ENCODE assay signal across 15 cellular contexts in the genomic region with DNA sequence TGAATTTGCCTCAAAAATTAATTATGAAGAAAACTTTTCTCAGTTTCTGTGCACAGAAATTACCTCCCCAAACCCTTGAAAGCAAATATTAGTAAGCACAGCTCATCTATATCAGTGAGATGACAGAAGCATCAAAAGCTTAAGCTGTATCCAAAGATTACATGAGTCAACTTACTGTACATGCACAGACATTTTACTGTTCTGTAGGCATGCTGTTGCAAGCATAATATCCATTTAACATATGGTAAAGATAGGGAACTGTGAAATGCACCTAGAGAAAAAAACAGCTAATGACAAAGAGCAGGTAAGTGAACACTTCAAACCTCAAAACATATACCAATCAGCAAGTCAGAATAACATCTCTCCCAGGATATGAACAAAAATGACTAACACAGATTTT. TPM values are rescaled to one million over a fixed set of nuclear protein-coding genes. Genes with fewer than 3 reads are reported as not detected.
DNase-seq lines count a peak whose midpoint lies in the region; ATAC-seq and TF ChIP-seq lines count a peak whose summit lies in the region.
"Had no signal": no experiment of that assay in that cellular context is flagged by ENCODE, and none has a peak within 500 bp of the region (broad histone marks: within the 10 kb centered on the region; RNA-seq: fewer than 3 reads in every experiment).

No MANE protein-coding gene starts in this region.

- no peak for TF ChIP-seq CTCF in RWPE2 (IDR thresholded peaks at IDR 0.05; ENCODE audit: poor library complexity, severe bottlenecking)
- no peak for TF ChIP-seq CTCF in right lobe of liver (IDR thresholded peaks at IDR 0.05)

- no peaks in the 10 kb centered on the region for H3K9me3 ChIP-seq in RWPE2 (ENCODE audit: severe bottlenecking)
- no peaks in the 10 kb centered on the region for H3K9me3 ChIP-seq in right lobe of liver
- H3K9me3 ChIP-seq: BLaER1, Caco-2 had no signal

- H3K27me3 ChIP-seq in RWPE2 (ENCODE audit: insufficient read depth, poor library complexity, severe bottlenecking) (peaks cover 15% of the 10 kb centered on the region), right lobe of liver (no peaks in the 10 kb centered on the region)
- H3K27me3 ChIP-seq: BLaER1 had no signal

- H3K27ac ChIP-seq in RWPE2 (ENCODE audit: poor library complexity, severe bottlenecking) (no peak overlapping the region), epithelial cell of prostate (peak overlapping the region; percentile 30), right lobe of liver (no peak overlapping the region)
- H3K27ac ChIP-seq: BLaER1, GM23248 had no signal

- H3K4me1 ChIP-seq in RWPE2 (ENCODE audit: insufficient read depth, poor library complexity, severe bottlenecking): no peaks in the 10 kb centered on the region
- no peaks in the 10 kb centered on the region for H3K4me1 ChIP-seq in right lobe of liver
- H3K4me1 ChIP-seq: BLaER1, Caco-2 had no signal

- intact Hi-C loops in right lobe of liver (cut with DNase I): no loop called here

- peak; percentile 70 for ATAC-seq in RWPE2 (ENCODE audit: low read depth)
- ATAC-seq in right lobe of liver: no peak

- peak; percentile 49 for DNase-seq in DMS 273 (lab: John Stamatoyannopoulos, UW; ENCODE audit: unreplicated experiment)
- DNase-seq in NCI-H1694 treated with DMSO at 0.1 percent for 48 hours (lab: John Stamatoyannopoulos, UW): peak; percentile 73
- DNase-seq in RWPE2 (ENCODE audit: low spot score): no peak
- DNase-seq in epithelial cell of prostate (ENCODE audit: low read depth, low spot score): peak; percentile 73
- DNase-seq in KG1 (lab: John Stamatoyannopoulos, UW): no peak
- no peak for DNase-seq in NK-92 treated with Interleukin-12 subunit alpha and Interleukin-12 subunit beta, amount 100 ng/mL, for 24 hours (lab: John Stamatoyannopoulos, UW)
- no peak for DNase-seq in right lobe of liver
- no peak for DNase-seq in HuH-7 (ENCODE audit: low spot score)
- DNase-seq: 8988T; AML-193; Caco-2; CD8-positive, alpha-beta memory T cell; GM23248 had no signal

- H3K36me3 ChIP-seq in RWPE2 (ENCODE audit: low read depth) (no peaks in the 10 kb centered on the region), right lobe of liver (no peaks in the 10 kb centered on the region)
- H3K36me3 ChIP-seq: BLaER1 had no signal

- no peak overlapping the region for H3K4me3 ChIP-seq in RWPE2 (ENCODE audit: severe bottlenecking)
- H3K4me3 ChIP-seq in right lobe of liver: no peak overlapping the region
- H3K4me3 ChIP-seq: BLaER1, GM23248 had no signal

- no peak for TF ChIP-seq POLR2A in right lobe of liver (IDR thresholded peaks at IDR 0.05)

RNA-seq across cellular contexts. Expression of gene SHOX2, which starts 20.9 kb away (rescaled TPM):
- under 1 TPM in 1 of 6 experiments, not detected in 5; 0.12 TPM for total RNA-seq in right lobe of liver
- total RNA-seq: CD8-positive, alpha-beta memory T cell; HT-29 had no signal

RNA-seq across cellular contexts. Expression of gene RSRC1, which starts 24.5 kb away (rescaled TPM):
- 10 to 100 TPM; 10.8 to 22.1 (median 11.7) TPM for total RNA-seq in right lobe of liver

Comparison
In these comparisons a context has a peak if more than half of its experiments do, and no peak if none do; other contexts are left out.
1. DNase-seq: peak in DMS 273 (single experiment), NCI-H1694 treated with DMSO at 0.1 percent for 48 hours (single experiment) and epithelial cell of prostate (single experiment); none in RWPE2 (single experiment), KG1 (single experiment), NK-92 treated with Interleukin-12 subunit alpha and Interleukin-12 subunit beta, amount 100 ng/mL, for 24 hours (single experiment), right lobe of liver (0 of 3) and HuH-7 (single experiment).